Comparison of ENCODE assay signal across 2 cellular contexts in the genomic region with DNA sequence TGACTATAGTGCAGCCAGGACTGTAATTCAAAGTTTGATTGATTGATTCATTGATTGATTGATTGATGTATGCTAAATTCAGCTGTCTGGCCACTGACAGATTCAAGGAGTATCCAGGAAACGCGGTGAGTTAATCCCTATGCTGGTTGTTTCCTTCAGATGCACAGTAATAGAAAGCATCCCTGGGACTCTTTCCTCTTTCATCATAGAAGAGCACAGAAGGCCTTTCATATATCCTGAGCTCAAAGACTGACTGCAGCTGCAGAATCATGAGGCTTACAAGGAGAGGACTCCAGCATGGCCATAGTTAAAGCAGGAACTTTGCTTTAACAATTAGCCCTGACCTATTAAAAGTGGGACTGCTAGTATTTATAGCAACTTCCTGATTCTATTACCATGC.
A peak's percentile ranks its signal among the peaks of the same experiment; 100 is the strongest.
TF ChIP-seq lines count a peak whose summit lies in the region.

No MANE protein-coding gene starts in this region.

TF ChIP-seq in HEK293T, 16 proteins besides CTCF, POLR2A, EP300 and RAD21:
- TF ChIP-seq, protein P1, sequence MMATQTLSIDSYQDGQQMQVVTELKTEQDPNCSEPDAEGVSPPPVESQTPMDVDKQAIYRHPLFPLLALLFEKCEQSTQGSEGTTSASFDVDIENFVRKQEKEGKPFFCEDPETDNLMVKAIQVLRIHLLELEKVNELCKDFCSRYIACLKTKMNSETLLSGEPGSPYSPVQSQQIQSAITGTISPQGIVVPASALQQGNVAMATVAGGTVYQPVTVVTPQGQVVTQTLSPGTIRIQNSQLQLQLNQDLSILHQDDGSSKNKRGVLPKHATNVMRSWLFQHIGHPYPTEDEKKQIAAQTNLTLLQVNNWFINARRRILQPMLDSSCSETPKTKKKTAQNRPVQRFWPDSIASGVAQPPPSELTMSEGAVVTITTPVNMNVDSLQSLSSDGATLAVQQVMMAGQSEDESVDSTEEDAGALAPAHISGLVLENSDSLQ (IDR thresholded peaks at IDR 0.05) = peak; percentile 48; the same call in 1 of the 2 replicates
- TF ChIP-seq FOXA1 (IDR thresholded peaks at IDR 0.05) (no peak), NFRKB (IDR thresholded peaks at IDR 0.05) (no peak)
TF ChIP-seq in HEK293T: peak in this region for 1.

TF ChIP-seq in H1, 55 proteins besides CTCF, POLR2A, EP300 and RAD21 (continued from another document):
- no peak for TF ChIP-seq ASH2L (IDR thresholded peaks at IDR 0.05; ENCODE audit: low read length)
- TF ChIP-seq, protein P2, sequence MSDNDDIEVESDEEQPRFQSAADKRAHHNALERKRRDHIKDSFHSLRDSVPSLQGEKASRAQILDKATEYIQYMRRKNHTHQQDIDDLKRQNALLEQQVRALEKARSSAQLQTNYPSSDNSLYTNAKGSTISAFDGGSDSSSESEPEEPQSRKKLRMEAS (IDR thresholded peaks at IDR 0.05) = no peak
- TF ChIP-seq, protein P3, sequence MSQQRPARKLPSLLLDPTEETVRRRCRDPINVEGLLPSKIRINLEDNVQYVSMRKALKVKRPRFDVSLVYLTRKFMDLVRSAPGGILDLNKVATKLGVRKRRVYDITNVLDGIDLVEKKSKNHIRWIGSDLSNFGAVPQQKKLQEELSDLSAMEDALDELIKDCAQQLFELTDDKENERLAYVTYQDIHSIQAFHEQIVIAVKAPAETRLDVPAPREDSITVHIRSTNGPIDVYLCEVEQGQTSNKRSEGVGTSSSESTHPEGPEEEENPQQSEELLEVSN (IDR thresholded peaks at IDR 0.05) = no peak
- no peak for TF ChIP-seq GABPA (IDR thresholded peaks at IDR 0.05; ENCODE audit: borderline replicate concordance, insufficient read depth, low read length)
- no peak for TF ChIP-seq SUZ12 (IDR thresholded peaks at IDR 0.05; ENCODE audit: low read length)
- no peak for TF ChIP-seq CREB1 (IDR thresholded peaks at IDR 0.05)
